ENCODE assay signal across 22 cellular contexts in genomic region chr4:2168469-2169319, GRCh38.
A peak's percentile ranks its signal among the peaks of the same experiment; 100 is the strongest.
DNase-seq lines count a peak whose midpoint lies in the region; ATAC-seq and TF ChIP-seq lines count a peak whose summit lies in the region.
"Had no signal": no experiment of that assay in that cellular context is flagged by ENCODE, and none has a peak within 500 bp of the region (broad histone marks: within the 10 kb centered on the region; RNA-seq: fewer than 3 reads in every experiment).

No MANE protein-coding gene starts in this region.

- H3K4me1 Mint-ChIP-seq in activated T-helper 1 cell treated with anti-CD3 and anti-CD28 coated beads, Interleukin-12 subunit alpha, Interleukin-12 subunit beta, Interleukin-2, Interleukin-4 antibody, amounts not matched to agents 30 ng/mL and 10 ng/mL and 1 ng/mL, durations not matched to agents 14 hours and 24 hours and 36 hours (ENCODE audit: low read depth): peaks cover 53% of the 10 kb centered on the region
- H3K4me1 Mint-ChIP-seq in stimulated activated naive CD8-positive, alpha-beta T cell treated with anti-CD3 and anti-CD28 coated beads, Interleukin-15, amount 100 ng/mL, for 72 hours: peaks cover 25% of the 10 kb centered on the region
- H3K4me1 Mint-ChIP-seq: naive B cell had no signal

- no peaks in the 10 kb centered on the region for H3K9me3 Mint-ChIP-seq in activated T-helper 1 cell treated with anti-CD3 and anti-CD28 coated beads, Interleukin-12 subunit alpha, Interleukin-12 subunit beta, Interleukin-2, Interleukin-4 antibody, amounts not matched to agents 30 ng/mL and 10 ng/mL and 1 ng/mL, durations not matched to agents 14 hours and 24 hours and 36 hours
- no peaks in the 10 kb centered on the region for H3K9me3 Mint-ChIP-seq in stimulated activated naive CD8-positive, alpha-beta T cell treated with anti-CD3 and anti-CD28 coated beads, Interleukin-15, amount 100 ng/mL, for 72 hours
- H3K9me3 Mint-ChIP-seq: naive B cell; stimulated activated memory B cell treated with anti-CD40 and anti-IgM and Interleukin-4, amounts not matched to agents 10 μg/mL and 1 μg/mL and 100 μg/mL, for 72 hours had no signal

- no peak overlapping the region for H3K27ac ChIP-seq in right lobe of liver
- H3K27ac ChIP-seq: gastroesophageal sphincter had no signal

- no peak overlapping the region for H3K4me3 ChIP-seq in LNCaP clone FGC (ENCODE audit: low read depth, low read length)
- no peak overlapping the region for H3K4me3 ChIP-seq in right lobe of liver
- H3K4me3 ChIP-seq: gastroesophageal sphincter, lung had no signal

- H3K4me1 ChIP-seq in right lobe of liver: no peaks in the 10 kb centered on the region
- H3K4me1 ChIP-seq: gastroesophageal sphincter had no signal

- H3K36me3 Mint-ChIP-seq in activated T-helper 1 cell treated with anti-CD3 and anti-CD28 coated beads, Interleukin-12 subunit alpha, Interleukin-12 subunit beta, Interleukin-2, Interleukin-4 antibody, amounts not matched to agents 30 ng/mL and 10 ng/mL and 1 ng/mL, durations not matched to agents 14 hours and 24 hours and 36 hours (ENCODE audit: low read depth): peaks cover 13% of the 10 kb centered on the region
- H3K36me3 Mint-ChIP-seq: stimulated activated memory B cell treated with anti-CD40 and anti-IgM and Interleukin-4, amounts not matched to agents 10 μg/mL and 1 μg/mL and 100 μg/mL, for 72 hours had no signal

- TF ChIP-seq POLR2A in right lobe of liver (IDR thresholded peaks at IDR 0.05): no peak

- no peak overlapping the region for H3K4me3 Mint-ChIP-seq in activated T-helper 1 cell treated with anti-CD3 and anti-CD28 coated beads, Interleukin-12 subunit alpha, Interleukin-12 subunit beta, Interleukin-2, Interleukin-4 antibody, amounts not matched to agents 30 ng/mL and 10 ng/mL and 1 ng/mL, durations not matched to agents 14 hours and 24 hours and 36 hours
- no peak overlapping the region for H3K4me3 Mint-ChIP-seq in stimulated activated naive CD8-positive, alpha-beta T cell treated with anti-CD3 and anti-CD28 coated beads, Interleukin-15, amount 100 ng/mL, for 72 hours
- H3K4me3 Mint-ChIP-seq: naive B cell; stimulated activated memory B cell treated with anti-CD40 and anti-IgM and Interleukin-4, amounts not matched to agents 10 μg/mL and 1 μg/mL and 100 μg/mL, for 72 hours had no signal

- peaks cover 0 to 3% (median 0%) of the 10 kb centered on the region in 4 donors for H3K36me3 ChIP-seq in right lobe of liver

- DNase-seq in DMS79 (lab: John Stamatoyannopoulos, UW) (peak; percentile 6), LNCaP clone FGC (ENCODE audit: low read depth) (peak; percentile 14), right lobe of liver (no peak), cerebellum (ENCODE audit: low spot score) (no peak)
- no peak for DNase-seq in activated T-helper 1 cell treated with anti-CD3 and anti-CD28 coated beads, Interleukin-12 subunit alpha, Interleukin-12 subunit beta, Interleukin-2, Interleukin-4 antibody, amounts not matched to agents 30 ng/mL and 10 ng/mL and 1 ng/mL, durations not matched to agents 14 hours and 24 hours and 36 hours (ENCODE audit: low spot score)
- no peak for DNase-seq in stimulated activated naive CD8-positive, alpha-beta T cell treated with anti-CD3 and anti-CD28 coated beads, Interleukin-15, amount 100 ng/mL, for 72 hours
- DNase-seq: activated CD4-positive, alpha-beta T cell treated with anti-CD3 and anti-CD28 coated beads for 48 hours; activated naive CD4-positive, alpha-beta T cell treated with anti-CD3 and anti-CD28 coated beads, Interleukin-2, amount 50 U/mL, for 16 hours; erythroblast; GF-D8; IMR-90; naive B cell; NCI-H1105 treated with DMSO at 0.1 percent for 48 hours; NCI-H226; SHP77; stimulated activated CD4-positive, alpha-beta T cell treated with anti-CD3 and anti-CD28 coated beads, Interleukin-12 subunit alpha, Interleukin-12 subunit beta, amount 100 ng/mL, for 4 hours; T1000; trophoblast cell had no signal

- H3K27ac Mint-ChIP-seq in activated T-helper 1 cell treated with anti-CD3 and anti-CD28 coated beads, Interleukin-12 subunit alpha, Interleukin-12 subunit beta, Interleukin-2, Interleukin-4 antibody, amounts not matched to agents 30 ng/mL and 10 ng/mL and 1 ng/mL, durations not matched to agents 14 hours and 24 hours and 36 hours: peak overlapping the region; percentile 45
- peak overlapping the region in 1 of 2 donors; percentile 28 for H3K27ac Mint-ChIP-seq in stimulated activated naive CD8-positive, alpha-beta T cell treated with anti-CD3 and anti-CD28 coated beads, Interleukin-15, amount 100 ng/mL, for 72 hours
- H3K27ac Mint-ChIP-seq: naive B cell; stimulated activated memory B cell treated with anti-CD40 and anti-IgM and Interleukin-4, amounts not matched to agents 10 μg/mL and 1 μg/mL and 100 μg/mL, for 72 hours had no signal

- H3K9me3 ChIP-seq in right lobe of liver: no peaks in the 10 kb centered on the region
- H3K9me3 ChIP-seq: gastroesophageal sphincter had no signal

- ATAC-seq in right lobe of liver: peak; percentile 52 to 72 (median 62)
- no peak for ATAC-seq in stimulated activated naive CD8-positive, alpha-beta T cell treated with anti-CD3 and anti-CD28 coated beads, Interleukin-15, amount 100 ng/mL, for 72 hours
- ATAC-seq in GM18511 (IDR thresholded peaks at IDR 0.05; ENCODE audit: unreplicated experiment): no peak
- ATAC-seq: gastroesophageal sphincter; stimulated activated memory B cell treated with anti-CD40 and anti-IgM and Interleukin-4, amounts not matched to agents 10 μg/mL and 1 μg/mL and 100 μg/mL, for 72 hours had no signal

- WGBS in right lobe of liver (ENCODE audit: insufficient coverage, low coverage, low lambda C conversion rate, missing lambda C conversion rate): 70% methylated on average over 5 of the region's 12 CpGs

- TF ChIP-seq CTCF in LNCaP clone FGC (IDR thresholded peaks at IDR 0.05; ENCODE audit: control insufficient read depth, extremely low read depth, insufficient read depth) (peak; percentile 62), right lobe of liver (IDR thresholded peaks at IDR 0.05) (peak; percentile 5 to 30 (median 16))

- intact Hi-C loops in activated T-helper 1 cell treated with anti-CD3 and anti-CD28 coated beads, Interleukin-12 subunit alpha, Interleukin-12 subunit beta, Interleukin-2, Interleukin-4 antibody, amounts not matched to agents 30 ng/mL and 10 ng/mL and 1 ng/mL, durations not matched to agents 14 hours and 24 hours and 36 hours (cut with micrococcal nuclease): no loop called here
- intact Hi-C loops in right lobe of liver (cut with DNase I): no loop called here

- H3K27me3 Mint-ChIP-seq in activated T-helper 1 cell treated with anti-CD3 and anti-CD28 coated beads, Interleukin-12 subunit alpha, Interleukin-12 subunit beta, Interleukin-2, Interleukin-4 antibody, amounts not matched to agents 30 ng/mL and 10 ng/mL and 1 ng/mL, durations not matched to agents 14 hours and 24 hours and 36 hours (ENCODE audit: insufficient read depth): no peaks in the 10 kb centered on the region
- no peaks in the 10 kb centered on the region for H3K27me3 Mint-ChIP-seq in stimulated activated naive CD8-positive, alpha-beta T cell treated with anti-CD3 and anti-CD28 coated beads, Interleukin-15, amount 100 ng/mL, for 72 hours
- H3K27me3 Mint-ChIP-seq: naive B cell; stimulated activated memory B cell treated with anti-CD40 and anti-IgM and Interleukin-4, amounts not matched to agents 10 μg/mL and 1 μg/mL and 100 μg/mL, for 72 hours had no signal

- no peaks in the 10 kb centered on the region for H3K27me3 ChIP-seq in right lobe of liver
- H3K27me3 ChIP-seq: gastroesophageal sphincter had no signal

Comparison
In these comparisons a context has a peak if more than half of its experiments do, and no peak if none do; other contexts are left out.
1. DNase-seq: peak in DMS79 (single experiment) and LNCaP clone FGC (single experiment); none in activated T-helper 1 cell treated with anti-CD3 and anti-CD28 coated beads, Interleukin-12 subunit alpha, Interleukin-12 subunit beta, Interleukin-2, Interleukin-4 antibody, amounts not matched to agents 30 ng/mL and 10 ng/mL and 1 ng/mL, durations not matched to agents 14 hours and 24 hours and 36 hours (single experiment), right lobe of liver (0 of 3), stimulated activated naive CD8-positive, alpha-beta T cell treated with anti-CD3 and anti-CD28 coated beads, Interleukin-15, amount 100 ng/mL, for 72 hours (0 of 2) and cerebellum (single experiment).
2. ATAC-seq: peak in right lobe of liver (4 of 4); none in stimulated activated naive CD8-positive, alpha-beta T cell treated with anti-CD3 and anti-CD28 coated beads, Interleukin-15, amount 100 ng/mL, for 72 hours (single experiment) and GM18511 (single experiment).